Comparison of ENCODE assay signal across 8 cellular contexts in genomic region chr14:30443368-30444007, GRCh38.
DNase-seq lines count a peak whose midpoint lies in the region; ATAC-seq, FAIRE-seq and TF ChIP-seq lines count a peak whose summit lies in the region.

No MANE protein-coding gene starts in this region.

- CTCF ChIA-PET in RWPE1 (lab: Yijun Ruan, JAX) = interaction anchor here (0.6 to 1.4 kb wide), 7 partner anchors 11 to 901 kb away, joined by 3 to 4 read pairs (median 3); no protein-coding TSS in a partner anchor

- TF ChIP-seq CTCF in RWPE1 (conservative IDR thresholded peaks at IDR 0.05; ENCODE audit: low read depth) = peak; percentile 34; the same call in 1 of the 2 replicates

- POLR2A ChIA-PET in RWPE1 (lab: Yijun Ruan, JAX; ENCODE audit: low non-redundant PET) = no interaction called here

- intact Hi-C loops in cardiac septum (cut with DNase I) = no loop called here

- FAIRE-seq in frontal cortex (lab: Jason Lieb, UNC) = peak; percentile 64

- no peak overlapping the region for H3K27ac ChIP-seq in RWPE1

- peak; percentile 24 for DNase-seq in DMS153 (lab: John Stamatoyannopoulos, UW)
- DNase-seq in RWPE1 (ENCODE audit: low spot score) = peak; percentile 20
- DNase-seq in frontal cortex (ENCODE audit: low spot score in 2 of 2) = peak in 1 of 2 donors; percentile 10
- DNase-seq in cardiac septum (ENCODE audit: low spot score) = no peak

- no peak for ATAC-seq in GM18870 (IDR thresholded peaks at IDR 0.05; ENCODE audit: unreplicated experiment)
- no peak for ATAC-seq in GM21723 (IDR thresholded peaks at IDR 0.05; ENCODE audit: unreplicated experiment)
- no peak for ATAC-seq in GM18909 (IDR thresholded peaks at IDR 0.05; ENCODE audit: poor library complexity, unreplicated experiment)

- peak; percentile 69 for TF ChIP-seq RAD21 in Ishikawa (IDR thresholded peaks at IDR 0.05; ENCODE audit: low read depth)

- TF ChIP-seq EP300 in Ishikawa (IDR thresholded peaks at IDR 0.05; ENCODE audit: borderline replicate concordance) = no peak

TF ChIP-seq in Ishikawa, 13 proteins besides CTCF, POLR2A, EP300 and RAD21:
- TF ChIP-seq EGR1 (IDR thresholded peaks at IDR 0.05) (no peak), MAX (IDR thresholded peaks at IDR 0.05) (no peak), CEBPB (IDR thresholded peaks at IDR 0.05) (no peak), CREB1 (IDR thresholded peaks at IDR 0.05; ENCODE audit: low read depth) (no peak), YY1 (IDR thresholded peaks at IDR 0.05; ENCODE audit: low read depth) (no peak), TCF12 (IDR thresholded peaks at IDR 0.05; ENCODE audit: low read depth) (no peak), ZBTB7A (IDR thresholded peaks at IDR 0.05; ENCODE audit: low read depth) (no peak), FOXM1 (IDR thresholded peaks at IDR 0.05; ENCODE audit: borderline replicate concordance, low read depth) (no peak), NFIC (IDR thresholded peaks at IDR 0.05) (no peak), TAF1 (IDR thresholded peaks at IDR 0.05; ENCODE audit: low read depth) (no peak), TEAD4 (IDR thresholded peaks at IDR 0.05) (no peak)
- TF ChIP-seq, protein P1, sequence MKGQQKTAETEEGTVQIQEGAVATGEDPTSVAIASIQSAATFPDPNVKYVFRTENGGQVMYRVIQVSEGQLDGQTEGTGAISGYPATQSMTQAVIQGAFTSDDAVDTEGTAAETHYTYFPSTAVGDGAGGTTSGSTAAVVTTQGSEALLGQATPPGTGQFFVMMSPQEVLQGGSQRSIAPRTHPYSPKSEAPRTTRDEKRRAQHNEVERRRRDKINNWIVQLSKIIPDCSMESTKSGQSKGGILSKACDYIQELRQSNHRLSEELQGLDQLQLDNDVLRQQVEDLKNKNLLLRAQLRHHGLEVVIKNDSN (IDR thresholded peaks at IDR 0.05) = no peak
- TF ChIP-seq, protein P2, sequence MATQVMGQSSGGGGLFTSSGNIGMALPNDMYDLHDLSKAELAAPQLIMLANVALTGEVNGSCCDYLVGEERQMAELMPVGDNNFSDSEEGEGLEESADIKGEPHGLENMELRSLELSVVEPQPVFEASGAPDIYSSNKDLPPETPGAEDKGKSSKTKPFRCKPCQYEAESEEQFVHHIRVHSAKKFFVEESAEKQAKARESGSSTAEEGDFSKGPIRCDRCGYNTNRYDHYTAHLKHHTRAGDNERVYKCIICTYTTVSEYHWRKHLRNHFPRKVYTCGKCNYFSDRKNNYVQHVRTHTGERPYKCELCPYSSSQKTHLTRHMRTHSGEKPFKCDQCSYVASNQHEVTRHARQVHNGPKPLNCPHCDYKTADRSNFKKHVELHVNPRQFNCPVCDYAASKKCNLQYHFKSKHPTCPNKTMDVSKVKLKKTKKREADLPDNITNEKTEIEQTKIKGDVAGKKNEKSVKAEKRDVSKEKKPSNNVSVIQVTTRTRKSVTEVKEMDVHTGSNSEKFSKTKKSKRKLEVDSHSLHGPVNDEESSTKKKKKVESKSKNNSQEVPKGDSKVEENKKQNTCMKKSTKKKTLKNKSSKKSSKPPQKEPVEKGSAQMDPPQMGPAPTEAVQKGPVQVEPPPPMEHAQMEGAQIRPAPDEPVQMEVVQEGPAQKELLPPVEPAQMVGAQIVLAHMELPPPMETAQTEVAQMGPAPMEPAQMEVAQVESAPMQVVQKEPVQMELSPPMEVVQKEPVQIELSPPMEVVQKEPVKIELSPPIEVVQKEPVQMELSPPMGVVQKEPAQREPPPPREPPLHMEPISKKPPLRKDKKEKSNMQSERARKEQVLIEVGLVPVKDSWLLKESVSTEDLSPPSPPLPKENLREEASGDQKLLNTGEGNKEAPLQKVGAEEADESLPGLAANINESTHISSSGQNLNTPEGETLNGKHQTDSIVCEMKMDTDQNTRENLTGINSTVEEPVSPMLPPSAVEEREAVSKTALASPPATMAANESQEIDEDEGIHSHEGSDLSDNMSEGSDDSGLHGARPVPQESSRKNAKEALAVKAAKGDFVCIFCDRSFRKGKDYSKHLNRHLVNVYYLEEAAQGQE (IDR thresholded peaks at IDR 0.05; ENCODE audit: low read depth) = no peak
